ENCODE assay signal across 8 cellular contexts in genomic region chr10:104274762-104275721, GRCh38. TPM values are rescaled to one million over a fixed set of nuclear protein-coding genes. Genes with fewer than 3 reads are reported as not detected.
DNase-seq lines count a peak whose midpoint lies in the region; ATAC-seq and TF ChIP-seq lines count a peak whose summit lies in the region.

No MANE protein-coding gene starts in this region.

- H3K27me3 Mint-ChIP-seq in brain, result peaks cover 41% of the 10 kb centered on the region

- ATAC-seq in HG03066 (IDR thresholded peaks at IDR 0.05; ENCODE audit: low read depth, unreplicated experiment), result peak; percentile 94

- no peaks in the 10 kb centered on the region for H3K4me1 Mint-ChIP-seq in brain

- TF ChIP-seq CTCF in GM13977 (IDR thresholded peaks at IDR 0.05; ENCODE audit: extremely low read depth, insufficient read depth, missing control alignments) (peak; percentile 78), brain (conservative IDR thresholded peaks at IDR 0.05) (peak; percentile 60 to 88)

- in situ Hi-C loops in GM13977 (cut with MboI; ENCODE audit: low pct_unique_long_range_greater_than_20kb, low sequenced_read_pairs, unreplicated experiment), result no loop called here

- H3K9me3 Mint-ChIP-seq in brain, result no peaks in the 10 kb centered on the region

- H3K4me3 Mint-ChIP-seq in brain, result peak overlapping the region in 3 of 5 experiments; percentile 40 to 89 (median 85)

- peak; percentile 63 for DNase-seq in GM13977 (ENCODE audit: low spot score)
- DNase-seq in T-helper 9 cell, result peak; percentile 27
- peak; percentile 86 for DNase-seq in iPS-NIHi11 (ENCODE audit: low spot score)
- DNase-seq in stimulated activated CD4-positive, alpha-beta T cell treated with anti-CD3 and anti-CD28 coated beads, Interleukin-1b, Interleukin-23, amount 100 ng/mL, for 48 hours, result peak; percentile 45
- no peak for DNase-seq in NCI-H1092 (lab: John Stamatoyannopoulos, UW)
- DNase-seq in NCI-H2196 (lab: John Stamatoyannopoulos, UW; ENCODE audit: unreplicated experiment), result no peak

- H3K27ac Mint-ChIP-seq in brain, result peak overlapping the region in 1 of 5 experiments; percentile 65

- H3K36me3 Mint-ChIP-seq in brain, result no peaks in the 10 kb centered on the region

RNA-seq across cellular contexts. Expression of gene GSTO2, which starts 6.1 kb away (rescaled TPM):
- polyA plus RNA-seq in brain (ENCODE audit: insufficient read depth, low read depth, low replicate concordance), result 23.9 TPM

RNA-seq across cellular contexts. Expression of gene GSTO1, which starts 20.4 kb away (rescaled TPM):
- polyA plus RNA-seq in brain (ENCODE audit: insufficient read depth, low read depth, low replicate concordance), result 109 TPM

RNA-seq across cellular contexts. Expression of gene CFAP43, which starts 42.9 kb away (rescaled TPM):
- polyA plus RNA-seq in brain (ENCODE audit: insufficient read depth, low read depth, low replicate concordance), result 1.2 TPM

Comparison
In these comparisons a context has a peak if more than half of its experiments do, and no peak if none do; other contexts are left out.
1. DNase-seq: peak in GM13977 (single experiment), T-helper 9 cell (single experiment), iPS-NIHi11 (single experiment) and stimulated activated CD4-positive, alpha-beta T cell treated with anti-CD3 and anti-CD28 coated beads, Interleukin-1b, Interleukin-23, amount 100 ng/mL, for 48 hours (single experiment); none in NCI-H1092 (single experiment) and NCI-H2196 (single experiment).